In the genomic region with DNA sequence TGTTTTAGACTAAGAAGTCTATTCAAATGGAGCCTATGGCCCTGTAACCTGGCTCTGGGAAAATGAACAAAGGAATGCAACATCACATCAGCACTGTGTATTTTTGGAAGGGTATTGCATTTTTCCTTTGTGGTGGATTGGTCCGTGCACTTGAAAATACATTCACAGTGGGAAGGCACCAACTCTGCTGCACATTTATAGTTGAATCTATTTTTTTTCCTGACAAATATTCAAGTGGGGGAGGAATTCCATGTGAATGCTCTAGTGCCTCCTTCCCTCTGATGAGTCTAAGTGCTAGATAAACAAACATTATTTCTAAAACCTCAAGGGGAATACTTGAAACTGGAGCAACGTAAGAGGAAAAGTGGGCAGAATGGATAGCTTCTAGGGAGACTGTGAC, we compare ENCODE assay signal across 9 cellular contexts.
DNase-seq lines count a peak whose midpoint lies in the region; ATAC-seq lines count a peak whose summit lies in the region.
"Had no signal": no experiment of that assay in that cellular context is flagged by ENCODE, and none has a peak within 500 bp of the region (broad histone marks: within the 10 kb centered on the region; RNA-seq: fewer than 3 reads in every experiment).

No MANE protein-coding gene starts in this region.

- ATAC-seq in naive thymus-derived CD8-positive, alpha-beta T cell, result no peak

- no peak overlapping the region for H3K4me3 Mint-ChIP-seq in naive thymus-derived CD8-positive, alpha-beta T cell

- H3K9me3 Mint-ChIP-seq in naive thymus-derived CD8-positive, alpha-beta T cell, result peaks cover 0 to 2% (median 0%) of the 10 kb centered on the region in 9 donors

- H3K4me1 Mint-ChIP-seq in naive thymus-derived CD8-positive, alpha-beta T cell, result no peaks in the 10 kb centered on the region

- DNase-seq in EH (ENCODE audit: low read depth) (peak; percentile 97), NCI-H187 treated with DMSO at 0.1 percent for 48 hours (lab: John Stamatoyannopoulos, UW) (peak; percentile 95), fibroblast of gingiva (ENCODE audit: low read depth) (peak; percentile 51), skeletal muscle cell (ENCODE audit: low read depth) (peak; percentile 77), islet precursor cell (no peak), OCI-M2 (lab: John Stamatoyannopoulos, UW; ENCODE audit: unreplicated experiment) (no peak)
- DNase-seq in naive thymus-derived CD8-positive, alpha-beta T cell, result no peak
- DNase-seq: activated T-cell treated with anti-CD3 and anti-CD28 coated beads for 4 hours, colonic mucosa had no signal

- no peak overlapping the region for H3K4me3 ChIP-seq in skeletal muscle cell (ENCODE audit: low read depth, low read length)
- H3K4me3 ChIP-seq: colonic mucosa had no signal

- POLR2A ChIA-PET in naive thymus-derived CD8-positive, alpha-beta T cell (lab: Charles Lee), result no interaction called here

- H3K36me3 Mint-ChIP-seq in naive thymus-derived CD8-positive, alpha-beta T cell, result no peaks in the 10 kb centered on the region

- no peak overlapping the region for H3K27ac Mint-ChIP-seq in naive thymus-derived CD8-positive, alpha-beta T cell

- no peaks in the 10 kb centered on the region for H3K27me3 Mint-ChIP-seq in naive thymus-derived CD8-positive, alpha-beta T cell

Comparison
In these comparisons a context has a peak if more than half of its experiments do, and no peak if none do; other contexts are left out.
1. DNase-seq: peak in EH (single experiment), NCI-H187 treated with DMSO at 0.1 percent for 48 hours (single experiment), fibroblast of gingiva (single experiment) and skeletal muscle cell (single experiment); none in islet precursor cell (single experiment), OCI-M2 (single experiment) and naive thymus-derived CD8-positive, alpha-beta T cell (0 of 10).